ENCODE assay signal across 11 cellular contexts in the genomic region with DNA sequence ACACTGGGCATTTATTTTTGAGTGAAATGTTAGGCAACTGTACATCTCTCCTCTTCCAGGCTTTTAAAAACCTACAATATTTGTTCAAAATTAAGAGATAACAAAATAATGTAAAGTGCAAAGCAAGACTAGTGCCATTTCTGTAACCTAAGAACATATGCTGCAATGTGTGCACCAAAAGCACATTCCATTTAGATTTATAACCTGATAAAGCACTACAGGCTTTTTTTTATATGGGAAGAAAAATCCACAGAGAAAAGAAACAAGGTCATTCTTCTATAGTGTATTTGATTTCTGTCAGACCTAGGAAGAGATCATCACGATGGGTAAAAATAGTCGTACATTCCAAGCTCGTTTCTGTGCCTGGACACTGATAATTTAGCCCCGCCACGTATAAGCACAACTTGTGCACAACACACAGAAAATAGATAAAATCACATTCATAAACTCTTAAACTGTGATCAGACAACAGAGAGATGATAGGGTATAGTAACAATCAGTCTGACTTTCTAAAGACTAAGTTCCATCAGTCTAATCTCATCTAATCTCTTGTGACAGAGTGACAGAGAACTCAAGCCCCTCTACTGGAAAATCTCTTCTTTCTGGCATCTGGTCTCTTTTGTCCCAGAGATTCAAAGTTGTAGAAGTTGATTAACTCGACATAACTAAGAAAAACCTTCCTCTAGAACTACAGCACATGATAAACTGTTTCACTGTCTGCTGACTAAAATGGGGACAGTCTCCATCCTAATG. TPM values are rescaled to one million over a fixed set of nuclear protein-coding genes. Genes with fewer than 3 reads are reported as not detected.
DNase-seq lines count a peak whose midpoint lies in the region; ATAC-seq and TF ChIP-seq lines count a peak whose summit lies in the region.
"Had no signal": no experiment of that assay in that cellular context is flagged by ENCODE, and none has a peak within 500 bp of the region (broad histone marks: within the 10 kb centered on the region; RNA-seq: fewer than 3 reads in every experiment).

No MANE protein-coding gene starts in this region.

- H3K27ac ChIP-seq in WERI-Rb-1 (peak overlapping the region; percentile 13), smooth muscle cell (ENCODE audit: low read depth) (peak overlapping the region; percentile 92)

- H3K79me2 ChIP-seq in smooth muscle cell (ENCODE audit: low read depth), result peaks cover 29% of the 10 kb centered on the region

- no peaks in the 10 kb centered on the region for H3K27me3 Mint-ChIP-seq in HFFc6 (ENCODE audit: insufficient read depth)
- no peaks in the 10 kb centered on the region for H3K27me3 Mint-ChIP-seq in glutamatergic neuron (ENCODE audit: unreplicated experiment)

- ATAC-seq in HG03432 (IDR thresholded peaks at IDR 0.05; ENCODE audit: unreplicated experiment), result no peak

- H3K9me3 ChIP-seq in WERI-Rb-1 (ENCODE audit: severe bottlenecking) (no peaks in the 10 kb centered on the region), smooth muscle cell (replicated peaks; ENCODE audit: low read depth) (no peaks in the 10 kb centered on the region)

- H3K4me1 Mint-ChIP-seq in HFFc6 (ENCODE audit: low read depth), result peaks cover 69% of the 10 kb centered on the region
- peaks cover 47% of the 10 kb centered on the region for H3K4me1 Mint-ChIP-seq in glutamatergic neuron (ENCODE audit: low read depth, unreplicated experiment)

- H3K27me3 ChIP-seq in WERI-Rb-1 (ENCODE audit: insufficient read depth, low read depth, severe bottlenecking) (no peaks in the 10 kb centered on the region), smooth muscle cell (ENCODE audit: low read depth) (no peaks in the 10 kb centered on the region)

- H3K4me3 Mint-ChIP-seq in HFFc6, result peak overlapping the region; percentile 59
- peak overlapping the region; percentile 67 for H3K4me3 Mint-ChIP-seq in glutamatergic neuron (ENCODE audit: unreplicated experiment)
- H3K4me3 Mint-ChIP-seq: naive B cell had no signal

- H3K9me3 Mint-ChIP-seq in HFFc6, result no peaks in the 10 kb centered on the region
- H3K9me3 Mint-ChIP-seq in glutamatergic neuron (ENCODE audit: unreplicated experiment), result peaks cover 7% of the 10 kb centered on the region

- no peak for TF ChIP-seq CTCF in HFFc6 (IDR thresholded peaks at IDR 0.05)
- TF ChIP-seq CTCF in WERI-Rb-1 (IDR thresholded peaks at IDR 0.05; ENCODE audit: low read depth, low read length), result no peak
- no peak for TF ChIP-seq CTCF in glutamatergic neuron (IDR thresholded peaks at IDR 0.05; ENCODE audit: partially characterized antibody, unreplicated experiment)
- no peak for TF ChIP-seq CTCF in smooth muscle cell (IDR thresholded peaks at IDR 0.05; ENCODE audit: borderline replicate concordance, insufficient read depth, poor library complexity, severe bottlenecking)

- H3K36me3 Mint-ChIP-seq in HFFc6 (ENCODE audit: low read depth), result peaks cover 39% of the 10 kb centered on the region
- H3K36me3 Mint-ChIP-seq in glutamatergic neuron (ENCODE audit: unreplicated experiment), result peaks cover 5% of the 10 kb centered on the region
- H3K36me3 Mint-ChIP-seq: naive B cell had no signal

- peak; percentile 54 for DNase-seq in HFFc6
- no peak for DNase-seq in WERI-Rb-1
- no peak for DNase-seq in glutamatergic neuron
- DNase-seq in smooth muscle cell (lab: John Stamatoyannopoulos, UW; ENCODE audit: unreplicated experiment), result no peak
- no peak for DNase-seq in activated T-cell treated with anti-CD3 and anti-CD28 coated beads, Interleukin-2, amount 50 U/mL, for 48 hours
- DNase-seq in activated CD4-positive, CD25-positive, alpha-beta regulatory T cell (lab: John Stamatoyannopoulos, UW), result no peak
- no peak for DNase-seq in SKM-1 treated with dmso at 0.1 percent for 144 hours (lab: John Stamatoyannopoulos, UW; ENCODE audit: unreplicated experiment)
- DNase-seq: activated T-cell treated with anti-CD3 and anti-CD28 coated beads, Interleukin-2, amount 50 U/mL, for 1 hour; caudate nucleus; naive B cell had no signal

- peaks cover 21% of the 10 kb centered on the region for H4K20me1 ChIP-seq in smooth muscle cell (ENCODE audit: low read depth)

- peaks cover 63% of the 10 kb centered on the region for H3K36me3 ChIP-seq in WERI-Rb-1
- H3K36me3 ChIP-seq in smooth muscle cell (ENCODE audit: low read depth), result peaks cover 4% of the 10 kb centered on the region

- H3K9ac ChIP-seq in smooth muscle cell (ENCODE audit: low read depth), result no peak overlapping the region

- H3F3A ChIP-seq in smooth muscle cell (ENCODE audit: low read depth), result peaks cover 70% of the 10 kb centered on the region

- H2AFZ ChIP-seq in smooth muscle cell (ENCODE audit: low read depth), result no peak overlapping the region

- whole genome bisulfite sequencing in smooth muscle cell (ENCODE audit: low lambda C conversion rate), result 11% methylated on average over 6 of the region's 6 CpGs

- H3K4me1 ChIP-seq in smooth muscle cell (ENCODE audit: low read depth), result peaks cover 69% of the 10 kb centered on the region

- H3K4me2 ChIP-seq in smooth muscle cell, result peak overlapping the region; percentile 67

- H3K4me3 ChIP-seq in WERI-Rb-1 (ENCODE audit: low read depth, low read length), result no peak overlapping the region
- no peak overlapping the region for H3K4me3 ChIP-seq in smooth muscle cell

- peak overlapping the region; percentile 77 for H3K27ac Mint-ChIP-seq in HFFc6
- H3K27ac Mint-ChIP-seq in glutamatergic neuron (ENCODE audit: unreplicated experiment), result peak overlapping the region; percentile 65
- H3K27ac Mint-ChIP-seq: naive B cell had no signal

RNA-seq across cellular contexts. Expression of gene LAMB1, which starts 6.7 kb away (rescaled TPM):
- 100 to 1,000 TPM; 112 to 134 (median 123) TPM for total RNA-seq in HFFc6 (2021; fragmentation: NEBNext Ultra II Directional; extraction: Animal tissue kit (Norgen Biotek cat#: 25700))
- 326 TPM for total RNA-seq in glutamatergic neuron (ENCODE audit: unreplicated experiment)
- 244 and 306 TPM in 2 replicates for total RNA-seq in smooth muscle cell
- 191 and 246 TPM in 2 replicates for polyA plus RNA-seq in smooth muscle cell
